16 cellular contexts compared by ENCODE assay signal in the genomic region with DNA sequence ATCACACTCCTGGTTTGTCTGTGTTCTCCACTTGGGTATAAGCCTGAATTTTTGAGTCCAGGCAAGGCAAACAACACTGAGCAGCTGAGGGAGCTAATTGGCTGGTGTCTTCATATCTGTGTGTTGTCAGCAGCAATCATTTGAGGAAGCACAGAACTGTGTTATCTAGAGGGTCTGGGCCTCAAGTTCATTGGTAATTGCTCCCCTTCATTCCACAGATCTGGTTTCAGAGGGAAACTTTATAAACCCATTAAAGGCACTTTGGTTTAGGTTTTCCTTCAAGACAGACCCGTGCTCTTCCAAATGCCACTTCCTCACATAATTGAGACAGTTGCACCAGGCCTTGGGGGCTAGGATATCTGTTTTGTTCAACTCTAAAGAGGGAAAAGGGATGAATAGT. TPM values are rescaled to one million over a fixed set of nuclear protein-coding genes. Genes with fewer than 3 reads are reported as not detected.
A peak's percentile ranks its signal among the peaks of the same experiment; 100 is the strongest.
DNase-seq lines count a peak whose midpoint lies in the region; ATAC-seq, FAIRE-seq and TF ChIP-seq lines count a peak whose summit lies in the region.
"Had no signal": no experiment of that assay in that cellular context is flagged by ENCODE, and none has a peak within 500 bp of the region (broad histone marks: within the 10 kb centered on the region; RNA-seq: fewer than 3 reads in every experiment).

No MANE protein-coding gene starts in this region.

- no peak for ATAC-seq in HepG2
- ATAC-seq in GM12878, result no peak
- no peak for ATAC-seq in HG03378 (IDR thresholded peaks at IDR 0.05; ENCODE audit: unreplicated experiment)
- no peak for ATAC-seq in HG03342 (IDR thresholded peaks at IDR 0.05; ENCODE audit: unreplicated experiment)
- ATAC-seq: Right ventricle myocardium inferior had no signal

- H3K4me2 ChIP-seq in HepG2 (ENCODE audit: low read depth, low read length), result no peak overlapping the region
- H3K4me2 ChIP-seq in GM12878 (ENCODE audit: control insufficient read depth, insufficient read depth), result no peak overlapping the region

- H3K9me3 ChIP-seq in liver (ENCODE audit: control insufficient read depth in 4 of 4, low read length in 3 of 4) (no peaks in the 10 kb centered on the region), HepG2 (ENCODE audit: low read length) (no peaks in the 10 kb centered on the region), GM12878 (replicated peaks; ENCODE audit: control insufficient read depth, insufficient read depth, low read length) (no peaks in the 10 kb centered on the region), mesodermal cell (ENCODE audit: control insufficient read depth, low read length) (no peaks in the 10 kb centered on the region)
- H3K9me3 ChIP-seq: Peyer's patch had no signal

- H2AFZ ChIP-seq in HepG2 (ENCODE audit: low read length) (no peak overlapping the region), GM12878 (ENCODE audit: control insufficient read depth, low read depth, low read length) (no peak overlapping the region)

- TF ChIP-seq POLR2A in HepG2 (IDR thresholded peaks at IDR 0.05; ENCODE audit: insufficient read depth in 1 of 2, low read depth in 2 of 2, low read length in 2 of 2) (no peak), GM12878 (IDR thresholded peaks at IDR 0.05; ENCODE audit: low read depth, low read length) (no peak)

- FAIRE-seq in HepG2 (lab: Jason Lieb, UNC) (no peak), GM12878 (lab: Jason Lieb, UNC) (peak; percentile 54)

- CTCF ChIA-PET in HepG2 (lab: Yijun Ruan, JAX; ENCODE audit: low intra/inter-chr PET ratio, low total read pairs), result no interaction called here
- CTCF ChIA-PET in GM12878 (lab: Yijun Ruan, JAX), result interaction anchor here (0.6 to 6.6 kb wide), 6 partner anchors 21 to 418 kb away, joined by 3 to 81 read pairs (median 6); no protein-coding TSS in a partner anchor

- BruUV-seq in HepG2 (replicated peaks; lab: Mats Ljungman, UMichigan) (no TSS peak), GM12878 (replicated peaks; lab: Mats Ljungman, UMichigan) (no TSS peak)

- no peaks in the 10 kb centered on the region for H4K20me1 ChIP-seq in HepG2 (ENCODE audit: insufficient read depth, low read length)
- H4K20me1 ChIP-seq in GM12878 (ENCODE audit: control insufficient read depth, insufficient read depth), result no peaks in the 10 kb centered on the region

- peaks cover 0 to 2% (median 0%) of the 10 kb centered on the region in 4 donors for H3K36me3 ChIP-seq in liver (ENCODE audit: control insufficient read depth in 4 of 4, insufficient read depth in 3 of 4, low read depth in 1 of 4, low read length in 3 of 4)
- H3K36me3 ChIP-seq in HepG2 (replicated peaks in 1 of 2; ENCODE audit: control insufficient read depth in 1 of 2, insufficient read depth in 2 of 2, low read length in 2 of 2), result no peaks in the 10 kb centered on the region
- peaks cover 0 to 3% of the 10 kb centered on the region in 2 experiments; a peak in 1 of 4 replicates for H3K36me3 ChIP-seq in GM12878 (ENCODE audit: control insufficient read depth in 2 of 2, insufficient read depth in 2 of 2, low read length in 1 of 2)
- H3K36me3 ChIP-seq in mesodermal cell (ENCODE audit: control insufficient read depth, insufficient read depth, low read length), result peaks cover 72% of the 10 kb centered on the region

- SMC1A ChIA-PET in GM12878 (lab: Charles Lee; ENCODE audit: uncharacterized antibody, unreplicated experiment), result interaction anchor here (0.8 to 10.7 kb wide), 21 partner anchors 15 to 480 kb away, joined by 3 to 150 read pairs (median 4); no protein-coding TSS in a partner anchor

- H3K79me2 ChIP-seq in HepG2 (ENCODE audit: insufficient read depth, low read length), result no peaks in the 10 kb centered on the region
- H3K79me2 ChIP-seq in GM12878 (ENCODE audit: control insufficient read depth, insufficient read depth, low read length), result no peaks in the 10 kb centered on the region

- TF ChIP-seq EP300 in HepG2 (IDR thresholded peaks at IDR 0.05; ENCODE audit: low read depth in 2 of 2, low read length in 2 of 2), result no peak
- TF ChIP-seq EP300 in HepG2 (CRISPR knock-in tag; IDR thresholded peaks at IDR 0.05; ENCODE audit: borderline replicate concordance), result no peak
- TF ChIP-seq EP300 in GM12878 (IDR thresholded peaks at IDR 0.05; ENCODE audit: borderline replicate concordance in 1 of 2, control insufficient read depth in 1 of 2, low read depth in 2 of 2, low read length in 2 of 2), result no peak

- TF ChIP-seq CTCF in liver (IDR thresholded peaks at IDR 0.05; ENCODE audit: low read depth, low read length, missing input control) (no peak), HepG2 (CRISPR knock-in tag; IDR thresholded peaks at IDR 0.05) (no peak), GM12878 (IDR thresholded peaks at IDR 0.05 in 2 of 3, conservative IDR thresholded peaks at IDR 0.05 in 1 of 3; ENCODE audit: control insufficient read depth in 2 of 3, extremely low read depth in 1 of 3, insufficient read depth in 1 of 3, low read depth in 3 of 3, low read length in 3 of 3) (no peak)

- DNase-seq in HepG2 (ENCODE audit: low spot score), result no peak
- DNase-seq in GM12878 (ENCODE audit: low read depth, low spot score), result no peak
- DNase-seq in DMS53 treated with DMSO at 0.1 percent for 48 hours (lab: John Stamatoyannopoulos, UW; ENCODE audit: unreplicated experiment), result no peak
- DNase-seq: AML-193, DMS 273 treated with DMSO at 0.1 percent for 48 hours, NCI-H1092 treated with DMSO at 0.1 percent for 48 hours, NCI-H2107, NCI-H774, Peyer's patch had no signal

- no peaks in the 10 kb centered on the region for H3K27me3 ChIP-seq in liver (ENCODE audit: control insufficient read depth in 4 of 4, insufficient read depth in 4 of 4, low read length in 3 of 4)
- peaks cover 5 to 32% of the 10 kb centered on the region in 2 experiments for H3K27me3 ChIP-seq in HepG2 (ENCODE audit: control insufficient read depth in 1 of 2, insufficient read depth in 2 of 2, low read length in 2 of 2)
- H3K27me3 ChIP-seq in GM12878 (replicated peaks in 1 of 2; ENCODE audit: control insufficient read depth in 2 of 2, insufficient read depth in 2 of 2, low read length in 1 of 2), result peaks cover 0 to 6% of the 10 kb centered on the region in 2 experiments; a peak in 2 of 4 replicates
- H3K27me3 ChIP-seq: Peyer's patch had no signal

- TF ChIP-seq RAD21 in liver (IDR thresholded peaks at IDR 0.05) (peak in 1 of 2 donors; percentile 22), HepG2 (CRISPR knock-in tag; IDR thresholded peaks at IDR 0.05) (no peak), GM12878 (IDR thresholded peaks at IDR 0.05; ENCODE audit: insufficient read depth, low read depth, low read length) (no peak)

- H3K27ac ChIP-seq in liver (ENCODE audit: low read depth in 1 of 2, low read length in 2 of 2), result no peak overlapping the region
- H3K27ac ChIP-seq in HepG2 (ENCODE audit: extremely low read length, insufficient read depth, low read length), result no peak overlapping the region
- H3K27ac ChIP-seq in GM12878 (ENCODE audit: control insufficient read depth, insufficient read depth), result no peak overlapping the region
- H3K27ac ChIP-seq in mesodermal cell (ENCODE audit: low read depth, low read length, severe bottlenecking), result peak overlapping the region; percentile 43
- H3K27ac ChIP-seq: Peyer's patch had no signal

- H3K9ac ChIP-seq in liver (ENCODE audit: low read depth in 1 of 2, low read length in 2 of 2), result no peak overlapping the region
- no peak overlapping the region for H3K9ac ChIP-seq in HepG2 (ENCODE audit: insufficient read depth, low read depth, low read length)
- no peak overlapping the region for H3K9ac ChIP-seq in GM12878 (ENCODE audit: control insufficient read depth, insufficient read depth, low read length)

- POLR2A ChIA-PET in HepG2 (lab: Yijun Ruan, JAX) (no interaction called here), GM12878 (lab: Charles Lee) (interaction anchor here (0.6 to 1.2 kb wide), 2 partner anchors 61 to 152 kb away, joined by 3 to 4 read pairs; no protein-coding TSS in a partner anchor)

- in situ Hi-C loops in HepG2 (cut with HindIII; ENCODE audit: extremely low pct_ligation_motif_present, low pct_unique_long_range_greater_than_20kb) (no loop called here), GM12878 (cut with MboI) (no loop called here)

- H3K4me3 ChIP-seq in liver (ENCODE audit: low read depth in 1 of 3, low read length in 3 of 3) (no peak overlapping the region), HepG2 (replicated peaks in 1 of 3; ENCODE audit: insufficient read depth in 1 of 3, low read depth in 2 of 3, low read length in 3 of 3) (no peak overlapping the region), GM12878 (no peak overlapping the region), mesodermal cell (ENCODE audit: extremely low read depth, insufficient read depth, low read length, poor library complexity, severe bottlenecking) (no peak overlapping the region)
- H3K4me3 ChIP-seq: Peyer's patch had no signal

- 67% methylated on average over 1 of the region's 1 CpG for WGBS in liver
- 0% methylated on average over 1 of the region's 1 CpG for WGBS in HepG2 (ENCODE audit: low lambda C conversion rate)
- WGBS in GM12878 (ENCODE audit: insufficient coverage, insufficient replicate concordance, low lambda C conversion rate, missing lambda C conversion rate), result 5% methylated on average over 1 of the region's 1 CpG
- WGBS in mesodermal cell (ENCODE audit: insufficient coverage in 2 of 2), 2 experiments, result 67% methylated on average over 1 of the region's 1 CpG; no CpG with 5 or more reads in 1 of the 2 experiments

- intact Hi-C loops in HepG2 (cut with micrococcal nuclease; ENCODE audit: unreplicated experiment) (no loop called here), GM12878 (cut with micrococcal nuclease; ENCODE audit: unreplicated experiment) (loop anchor here (5.0 kb wide), 2 partner anchors 89 to 799 kb away; no protein-coding TSS in a partner anchor)

- H3K4me1 ChIP-seq in liver (ENCODE audit: control insufficient read depth in 4 of 4, insufficient read depth in 4 of 4, low read length in 3 of 4), result peaks cover 2 to 7% (median 6%) of the 10 kb centered on the region in 4 donors
- H3K4me1 ChIP-seq in HepG2 (ENCODE audit: insufficient read depth, low read length), result peaks cover 7% of the 10 kb centered on the region
- H3K4me1 ChIP-seq in GM12878 (ENCODE audit: control insufficient read depth, insufficient read depth, low read length), result no peaks in the 10 kb centered on the region; the same call in 1 of the 2 replicates
- peaks cover 9% of the 10 kb centered on the region for H3K4me1 ChIP-seq in mesodermal cell (ENCODE audit: control insufficient read depth, insufficient read depth, low read length, poor library complexity, severe bottlenecking)

- RAD21 ChIA-PET in GM12878 (lab: Charles Lee; ENCODE audit: unreplicated experiment), result interaction anchor here (0.6 to 6.8 kb wide), 7 partner anchors 12 to 320 kb away, joined by 3 to 106 read pairs (median 5); no protein-coding TSS in a partner anchor

RNA-seq across cellular contexts. Expression of a gene that starts 5.6 kb away (rescaled TPM):
- total RNA-seq in liver (1 to 10 TPM; 2.1 to 3.8 TPM), HepG2 (2016; rRNA removed; fragmentation: Illumina TruSeq; extraction: Trizol) (not detected in 2 replicates), GM12878 (2014; rRNA removed) (0.87 and 1.1 TPM in 2 replicates), GM12878 (2014; rRNA removed; fragmentation: Illumina TruSeq; extraction: Trizol) (0.69 and 0.76 TPM in 2 replicates), GM12878 (2021) (1.3 TPM in 2 replicates)
- polyA plus RNA-seq in liver (1 to 10 TPM in 1 of 2 donors, under 1 TPM in 1; 0.32 to 1.1 TPM), HepG2 (2011; rRNA removed) (0.01 and 0.04 TPM in 2 replicates), GM12878 (2011; rRNA removed) (2.3 and 2.9 TPM in 2 replicates), GM12878 (2014; fragmentation: Illumina TruSeq; extraction: Trizol) (1.1 and 2.3 TPM in 2 replicates), GM12878 (2014; fragmentation: Nextera tagmentation; extraction: Ambion mirVana) (under 1 TPM; 0.16 to 0.27 TPM), GM12878 (2014; rRNA removed) (0.90 and 1.1 TPM in 2 replicates), GM12878 (2016; fragmentation: Nextera tagmentation; extraction: Ambion mirVana) (under 1 TPM; 0.13 to 0.29 TPM)
- not detected in 2 replicates for total RNA-seq in HepG2 (2016; cell fraction: cytosol; rRNA removed; fragmentation: Illumina TruSeq; extraction: Trizol; ENCODE audit: low read depth)
- not detected in 2 replicates for total RNA-seq in HepG2 (2016; cell fraction: insoluble cytoplasmic fraction; rRNA removed; fragmentation: Illumina TruSeq; extraction: Trizol)
- total RNA-seq in HepG2 (2016; cell fraction: membrane; rRNA removed; fragmentation: Illumina TruSeq; extraction: Trizol), result not detected in 2 replicates
- total RNA-seq in HepG2 (2016; cell fraction: nucleus; rRNA removed; fragmentation: Illumina TruSeq; extraction: Trizol), result not detected in 2 replicates
- 0.04 TPM in 1 of 2 replicates, not detected in the other for polyA plus RNA-seq in HepG2 (2011; cell fraction: cytosol; rRNA removed)
- 0.05 and 0.06 TPM in 2 replicates for polyA plus RNA-seq in HepG2 (2011; cell fraction: nucleus; rRNA removed)
- polyA plus RNA-seq in HepG2 (2012), result not detected in 2 replicates
- not detected in 2 replicates for polyA plus RNA-seq in HepG2 (2016; cell fraction: cytosol; fragmentation: Illumina TruSeq; extraction: Trizol; ENCODE audit: low read depth)
- not detected in 2 replicates for polyA plus RNA-seq in HepG2 (2016; cell fraction: insoluble cytoplasmic fraction; fragmentation: Illumina TruSeq; extraction: Trizol; ENCODE audit: low read depth)
- not detected in 2 replicates for polyA plus RNA-seq in HepG2 (2016; cell fraction: membrane; fragmentation: Illumina TruSeq; extraction: Trizol; ENCODE audit: low read depth)
- not detected in 2 replicates for polyA plus RNA-seq in HepG2 (2016; cell fraction: nucleus; fragmentation: Illumina TruSeq; extraction: Trizol; ENCODE audit: insufficient read depth, low read depth)
- polyA minus RNA-seq in HepG2 (2011; rRNA and poly(A)+ RNA removed; ENCODE audit: low replicate concordance), result 0.28 TPM in 1 of 2 replicates, not detected in the other
- polyA minus RNA-seq in HepG2 (2011; cell fraction: cytosol; rRNA and poly(A)+ RNA removed), result not detected in 2 replicates
- not detected in 2 replicates for polyA minus RNA-seq in HepG2 (2011; cell fraction: nucleus; rRNA and poly(A)+ RNA removed)
- total RNA-seq in GM12878 (2013; cell fraction: nucleolus; rRNA removed), result 8.0 and 8.1 TPM in 2 replicates
- not detected for polyA plus RNA-seq in GM12878 (2011; ENCODE audit: low read depth)
- polyA plus RNA-seq in GM12878 (2011; cell fraction: cytosol; rRNA removed), result 3.7 and 4.5 TPM in 2 replicates
- polyA plus RNA-seq in GM12878 (2011; cell fraction: nucleus; rRNA removed), result 3.0 and 3.7 TPM in 2 replicates
- polyA plus RNA-seq in GM12878 (2012), result 0.27 and 0.36 TPM in 2 replicates
- 5.6 and 6.2 TPM in 2 replicates for polyA minus RNA-seq in GM12878 (2011; rRNA and poly(A)+ RNA removed)
- polyA minus RNA-seq in GM12878 (2011; cell fraction: cytosol; rRNA and poly(A)+ RNA removed), result 1.5 and 2.4 TPM in 2 replicates
- 1.7 TPM in 2 replicates for polyA minus RNA-seq in GM12878 (2011; cell fraction: nucleus; rRNA and poly(A)+ RNA removed)
- 117 TPM for polyA plus RNA-seq in mesodermal cell (2013, experiment 1 of 2)
- 92.4 TPM for polyA plus RNA-seq in mesodermal cell (2013, experiment 2 of 2)
- total RNA-seq: MCF 10A had no signal
- polyA plus RNA-seq: CD14-positive monocyte had no signal
